ENCODE assay signal across 19 cellular contexts in the genomic region with DNA sequence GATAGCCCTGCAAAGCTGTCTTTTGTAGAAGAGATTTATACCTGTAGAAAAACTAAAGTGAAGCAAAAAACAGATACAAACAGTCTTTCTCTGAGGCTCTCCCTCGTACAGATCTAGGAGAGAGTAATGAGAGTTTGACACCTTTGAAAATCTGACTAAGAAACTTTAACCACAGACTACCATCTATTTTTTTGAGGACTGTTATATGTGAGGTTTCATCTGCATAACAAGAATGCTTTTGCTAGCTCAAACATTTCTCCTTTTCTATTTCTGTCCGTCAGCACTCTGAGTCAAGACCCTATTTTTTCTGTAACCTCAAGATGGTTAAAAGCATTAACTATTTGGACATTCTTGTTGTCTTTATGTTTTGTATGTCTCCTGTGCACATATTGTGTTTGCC.
"Had no signal": no experiment of that assay in that cellular context is flagged by ENCODE, and none has a peak within 500 bp of the region (broad histone marks: within the 10 kb centered on the region; RNA-seq: fewer than 3 reads in every experiment).

No MANE protein-coding gene starts in this region.

- H3K9me3 ChIP-seq: adrenal gland, transverse colon had no signal

- H3K27me3 ChIP-seq: adrenal gland, hepatocyte, transverse colon, vagina had no signal

- H3K36me3 ChIP-seq: adrenal gland, transverse colon, vagina had no signal

- H3K4me2 ChIP-seq: hepatocyte had no signal

- H3K4me1 ChIP-seq: adrenal gland, parathyroid adenoma, vagina had no signal

- H2AFZ ChIP-seq: hepatocyte, parathyroid adenoma had no signal

- H3K4me3 ChIP-seq: adrenal gland, hepatocyte, transverse colon, vagina had no signal

- DNase-seq: activated CD4-positive, alpha-beta T cell treated with anti-CD3 and anti-CD28 coated beads, Interleukin-2, amount 10 ng/mL, durations not matched to agents 24 days and 14 days; activated CD4-positive, CD25-positive, alpha-beta regulatory T cell; activated CD8-positive, alpha-beta memory T cell treated with anti-CD3 and anti-CD28 coated beads, Interleukin-2, amount 50 U/mL, for 4 hours; activated CD8-positive, alpha-beta T cell treated with anti-CD3 and anti-CD28 coated beads, Interleukin-2, amount 10 ng/mL, durations not matched to agents 7 days and 5 days; activated effector memory CD4-positive, alpha-beta T cell treated with anti-CD3 and anti-CD28 coated beads, Interleukin-2, amount 50 U/mL, for 16 hours; activated T-cell treated with anti-CD3 and anti-CD28 coated beads, Interleukin-2, amount 50 U/mL, for 48 hours; adrenal gland; cerebellar nuclear complex; dermis blood vessel endothelial cell; naive thymus-derived CD4-positive, alpha-beta T cell; retina; stimulated activated CD4-positive, alpha-beta T cell treated with anti-CD3 and anti-CD28 coated beads, Interleukin-15, amount 100 ng/mL, for 24 hours; stimulated activated CD4-positive, alpha-beta T cell treated with anti-CD3 and anti-CD28 coated beads, Interleukin-4, amount 100 ng/mL, for 1 hour; stimulated activated naive CD4-positive, alpha-beta T cell treated with Interleukin-2 at 50 U/mL for 16 hours; transverse colon had no signal

- H3K79me2 ChIP-seq: hepatocyte, parathyroid adenoma had no signal

- H3K9ac ChIP-seq: parathyroid adenoma had no signal

- H3K27ac ChIP-seq: adrenal gland, epithelial cell of prostate, hepatocyte, parathyroid adenoma, transverse colon, vagina had no signal
